1 cellular context compared by ENCODE assay signal in genomic region chr17:75668489-75668888, GRCh38.
TF ChIP-seq lines count a peak whose summit lies in the region.

No MANE protein-coding gene starts in this region.

TF ChIP-seq in endothelial cell of umbilical vein, 7 proteins besides CTCF, POLR2A, EP300 and RAD21 (continued from another document):
- TF ChIP-seq FOS (IDR thresholded peaks at IDR 0.05; ENCODE audit: borderline replicate concordance, insufficient read depth, low read length) (no peak), POLR2AphosphoS5 (IDR thresholded peaks at IDR 0.05; ENCODE audit: insufficient read depth, low read depth, low read length) (no peak), MAX (IDR thresholded peaks at IDR 0.05; ENCODE audit: insufficient read depth, insufficient read length) (no peak), GATA2 (IDR thresholded peaks at IDR 0.05; ENCODE audit: insufficient read depth, insufficient read length, low read depth, low read length) (no peak), JUN (IDR thresholded peaks at IDR 0.05; ENCODE audit: borderline replicate concordance, insufficient read depth, insufficient read length, low read depth) (no peak), MYC (IDR thresholded peaks at IDR 0.05; ENCODE audit: low read depth, low read length) (no peak)
TF ChIP-seq in endothelial cell of umbilical vein: peak in this region for 0.
